ENCODE assay signal across 8 cellular contexts in genomic region chr17:77247048-77247541, GRCh38.
DNase-seq lines count a peak whose midpoint lies in the region; ATAC-seq and TF ChIP-seq lines count a peak whose summit lies in the region.

No MANE protein-coding gene starts in this region.

- peak; percentile 94 for TF ChIP-seq CTCF in GM10248 (IDR thresholded peaks at IDR 0.05; ENCODE audit: control extremely low read depth, extremely low read depth, low read depth, missing control alignments)
- peak; percentile 100 for TF ChIP-seq CTCF in coronary artery (IDR thresholded peaks at IDR 0.05)

- DNase-seq in GM10248 (ENCODE audit: extremely low spot score) (peak; percentile 93), NCI-H526 (lab: John Stamatoyannopoulos, UW) (peak; percentile 35 to 91), coronary artery (ENCODE audit: low spot score) (peak; percentile 85), left lobe of liver (ENCODE audit: low spot score) (peak; percentile 80)
- peak; percentile 90 for DNase-seq in activated CD4-positive, alpha-beta T cell treated with anti-CD3 and anti-CD28 coated beads for 48 hours
- DNase-seq in stimulated activated CD4-positive, alpha-beta T cell treated with anti-CD3 and anti-CD28 coated beads, Interleukin-1b, Interleukin-23, amount 100 ng/mL, for 4 hours (ENCODE audit: low read depth in 2 of 2): peak; percentile 86 to 89

- POLR2A ChIA-PET in GM10248 (lab: Yijun Ruan, JAX): no interaction called here

- peak overlapping the region in 1 of 2 donors; percentile 67 for H3K27ac ChIP-seq in coronary artery

- ATAC-seq in HG03175 (IDR thresholded peaks at IDR 0.05; ENCODE audit: unreplicated experiment) (peak; percentile 67), left lobe of liver (peak; percentile 99), HG03457 (IDR thresholded peaks at IDR 0.05; ENCODE audit: unreplicated experiment) (no peak)

- CTCF ChIA-PET in GM10248 (lab: Yijun Ruan, JAX): interaction anchor here (0.7 to 2.5 kb wide), 7 partner anchors 140 to 188 kb away, joined by 3 to 23 read pairs (median 9); no protein-coding TSS in a partner anchor

- peak overlapping the region; percentile 78 for H3K4me3 ChIP-seq in coronary artery
